Comparison of ENCODE assay signal across 19 cellular contexts in the genomic region with DNA sequence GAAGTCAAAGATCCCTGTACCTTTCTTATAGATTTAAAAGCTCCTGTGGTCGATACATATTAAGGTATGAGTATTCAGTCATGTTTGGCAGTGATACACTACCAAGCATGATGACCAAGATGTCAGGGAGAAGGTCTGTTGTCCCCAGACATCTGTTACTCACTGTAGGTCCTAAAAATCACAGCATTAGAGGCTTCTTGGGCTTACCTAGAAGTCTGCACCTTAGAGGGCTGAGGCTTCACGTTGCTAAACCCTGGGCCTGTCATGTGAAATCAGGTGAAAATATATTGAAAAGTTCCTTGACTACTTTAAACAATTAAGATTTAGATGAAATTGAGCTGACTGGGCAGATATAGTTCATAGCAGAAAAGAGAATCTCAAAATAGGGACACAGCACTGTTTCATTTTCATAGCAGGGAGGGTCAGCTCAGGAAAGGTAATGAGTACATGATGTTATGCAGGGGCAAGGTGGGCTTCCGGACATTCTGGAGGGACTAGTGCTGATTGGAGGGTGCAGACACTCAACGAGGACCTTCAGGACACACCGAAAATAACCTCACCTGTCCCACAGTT.
DNase-seq lines count a peak whose midpoint lies in the region; ATAC-seq and TF ChIP-seq lines count a peak whose summit lies in the region.
"Had no signal": no experiment of that assay in that cellular context is flagged by ENCODE, and none has a peak within 500 bp of the region (broad histone marks: within the 10 kb centered on the region; RNA-seq: fewer than 3 reads in every experiment).

No MANE protein-coding gene starts in this region.

- no peak overlapping the region for H3K4me3 ChIP-seq in DND-41 (ENCODE audit: low read depth in 1 of 2, low read length in 2 of 2)
- H3K4me3 ChIP-seq in Panc1 (ENCODE audit: low read depth in 2 of 2, low read length in 2 of 2) = no peak overlapping the region
- H3K4me3 ChIP-seq: Peyer's patch, SK-N-MC had no signal

- no peak overlapping the region for H3K4me2 ChIP-seq in DND-41 (ENCODE audit: insufficient read depth, low read length)

- no peaks in the 10 kb centered on the region for H4K20me1 ChIP-seq in DND-41 (ENCODE audit: insufficient read depth, low read length)

- H3K27me3 ChIP-seq in DND-41 (ENCODE audit: insufficient read depth, low read length, poor library complexity) (no peaks in the 10 kb centered on the region), Panc1 (ENCODE audit: control insufficient read depth, insufficient read depth, low read length) (no peaks in the 10 kb centered on the region)
- H3K27me3 ChIP-seq: Peyer's patch had no signal

- H3K27ac ChIP-seq in DND-41 (ENCODE audit: low read length) (no peak overlapping the region), Panc1 (ENCODE audit: low read length) (peak overlapping the region; percentile 91)
- H3K27ac ChIP-seq: Peyer's patch, SK-N-MC had no signal

- no peaks in the 10 kb centered on the region for H3K36me3 ChIP-seq in DND-41 (ENCODE audit: insufficient read depth, low read length)
- H3K36me3 ChIP-seq in Panc1 (ENCODE audit: control insufficient read depth, insufficient read depth, low read length) = peaks cover 13% of the 10 kb centered on the region

- peaks cover 38% of the 10 kb centered on the region for H3K4me1 Mint-ChIP-seq in activated naive CD8-positive, alpha-beta T cell treated with anti-CD3 and anti-CD28 coated beads, Interleukin-2, amount 10 ng/mL, durations not matched to agents 7 days and 5 days
- H3K4me1 Mint-ChIP-seq in activated naive CD8-positive, alpha-beta T cell treated with anti-CD3 and anti-CD28 coated beads, Interleukin-2, amount 50 U/mL, for 24 hours = peaks cover 24% of the 10 kb centered on the region
- peaks cover 42% of the 10 kb centered on the region for H3K4me1 Mint-ChIP-seq in mesothelial cell of epicardium

- H3K27ac Mint-ChIP-seq in activated naive CD8-positive, alpha-beta T cell treated with anti-CD3 and anti-CD28 coated beads, Interleukin-2, amount 10 ng/mL, durations not matched to agents 7 days and 5 days = peak overlapping the region; percentile 70
- no peak overlapping the region for H3K27ac Mint-ChIP-seq in activated naive CD8-positive, alpha-beta T cell treated with anti-CD3 and anti-CD28 coated beads, Interleukin-2, amount 50 U/mL, for 24 hours
- peak overlapping the region; percentile 72 for H3K27ac Mint-ChIP-seq in mesothelial cell of epicardium

- in situ Hi-C loops in Panc1 (cut with HindIII; ENCODE audit: low pct_unique_long_range_greater_than_20kb, low sequenced_read_pairs) = no loop called here

- no peak for DNase-seq in activated naive CD8-positive, alpha-beta T cell treated with anti-CD3 and anti-CD28 coated beads, Interleukin-2, amount 10 ng/mL, durations not matched to agents 7 days and 5 days
- DNase-seq in activated naive CD8-positive, alpha-beta T cell treated with anti-CD3 and anti-CD28 coated beads, Interleukin-2, amount 50 U/mL, for 24 hours = no peak
- DNase-seq in DND-41 = no peak
- DNase-seq in Panc1 (ENCODE audit: low read depth, low spot score) = no peak
- DNase-seq in mesothelial cell of epicardium (ENCODE audit: low spot score in 2 of 2, unreplicated experiment in 2 of 2) = no peak
- no peak for DNase-seq in NCI-H748 (lab: John Stamatoyannopoulos, UW; ENCODE audit: unreplicated experiment)
- no peak for DNase-seq in Kasumi-1 (lab: John Stamatoyannopoulos, UW)
- DNase-seq: ACHN, Calu3, DMS79 treated with DMSO at 0.1 percent for 48 hours, KG1, MM.1S, NCI-H2029, NCI-H446 treated with DMSO at 0.1 percent for 48 hours, NCI-H526 treated with DMSO at 0.1 percent for 48 hours, Peyer's patch, SIG-M5 had no signal

- TF ChIP-seq CTCF in DND-41 (IDR thresholded peaks at IDR 0.05; ENCODE audit: borderline replicate concordance, extremely low read depth, low read length, poor library complexity, severe bottlenecking) (no peak), Panc1 (IDR thresholded peaks at IDR 0.05) (no peak), mesothelial cell of epicardium (IDR thresholded peaks at IDR 0.05; ENCODE audit: unreplicated experiment) (no peak)

- CTCF ChIA-PET in Panc1 (lab: Charles Lee) = no interaction called here

- intact Hi-C loops in Panc1 (cut with micrococcal nuclease; ENCODE audit: unreplicated experiment) = no loop called here

- no peaks in the 10 kb centered on the region for H3K27me3 Mint-ChIP-seq in activated naive CD8-positive, alpha-beta T cell treated with anti-CD3 and anti-CD28 coated beads, Interleukin-2, amount 10 ng/mL, durations not matched to agents 7 days and 5 days
- no peaks in the 10 kb centered on the region for H3K27me3 Mint-ChIP-seq in activated naive CD8-positive, alpha-beta T cell treated with anti-CD3 and anti-CD28 coated beads, Interleukin-2, amount 50 U/mL, for 24 hours
- H3K27me3 Mint-ChIP-seq in mesothelial cell of epicardium (ENCODE audit: low read depth) = no peaks in the 10 kb centered on the region

- BruUV-seq in Panc1 (replicated peaks; lab: Mats Ljungman, UMichigan) = no TSS peak

- H3K36me3 Mint-ChIP-seq in activated naive CD8-positive, alpha-beta T cell treated with anti-CD3 and anti-CD28 coated beads, Interleukin-2, amount 10 ng/mL, durations not matched to agents 7 days and 5 days = peaks cover 45% of the 10 kb centered on the region
- no peaks in the 10 kb centered on the region for H3K36me3 Mint-ChIP-seq in activated naive CD8-positive, alpha-beta T cell treated with anti-CD3 and anti-CD28 coated beads, Interleukin-2, amount 50 U/mL, for 24 hours (ENCODE audit: low read depth)
- H3K36me3 Mint-ChIP-seq in mesothelial cell of epicardium = peaks cover 19% of the 10 kb centered on the region

- H3K4me1 ChIP-seq in DND-41 (ENCODE audit: insufficient read depth, low read length) (peaks cover 11% of the 10 kb centered on the region; the same call in 1 of the 2 replicates), Panc1 (ENCODE audit: control insufficient read depth, insufficient read depth, low read length) (peaks cover 61% of the 10 kb centered on the region)

- peak overlapping the region; percentile 37 for H3K4me3 Mint-ChIP-seq in activated naive CD8-positive, alpha-beta T cell treated with anti-CD3 and anti-CD28 coated beads, Interleukin-2, amount 10 ng/mL, durations not matched to agents 7 days and 5 days
- no peak overlapping the region for H3K4me3 Mint-ChIP-seq in activated naive CD8-positive, alpha-beta T cell treated with anti-CD3 and anti-CD28 coated beads, Interleukin-2, amount 50 U/mL, for 24 hours
- H3K4me3 Mint-ChIP-seq in mesothelial cell of epicardium = no peak overlapping the region

- no peak overlapping the region for H3K9ac ChIP-seq in DND-41 (ENCODE audit: low read depth, low read length)

- H2AFZ ChIP-seq in DND-41 (ENCODE audit: low read depth, low read length) = peak overlapping the region; percentile 51

- H3K9me3 ChIP-seq in DND-41 (ENCODE audit: insufficient read depth, low read length, severe bottlenecking) = no peaks in the 10 kb centered on the region
- no peaks in the 10 kb centered on the region for H3K9me3 ChIP-seq in Panc1 (ENCODE audit: control insufficient read depth, insufficient read depth, low read depth, low read length)
- H3K9me3 ChIP-seq: Peyer's patch had no signal

- no peak for ATAC-seq in activated naive CD8-positive, alpha-beta T cell treated with anti-CD3 and anti-CD28 coated beads, Interleukin-2, amount 10 ng/mL, durations not matched to agents 7 days and 5 days (ENCODE audit: low read depth)
- ATAC-seq in activated naive CD8-positive, alpha-beta T cell treated with anti-CD3 and anti-CD28 coated beads, Interleukin-2, amount 50 U/mL, for 24 hours = no peak
- no peak for ATAC-seq in DND-41 (ENCODE audit: insufficient read depth, low read depth)
- no peak for ATAC-seq in Panc1
- ATAC-seq in HG02885 (IDR thresholded peaks at IDR 0.05; ENCODE audit: poor library complexity, unreplicated experiment) = no peak

- POLR2A ChIA-PET in activated naive CD8-positive, alpha-beta T cell treated with anti-CD3 and anti-CD28 coated beads, Interleukin-2, amount 10 ng/mL, durations not matched to agents 7 days and 5 days (lab: Charles Lee) = interaction anchor here (1.2 to 3.0 kb wide), 3 partner anchors 9 to 21 kb away, joined by 5 to 23 read pairs (median 5); no protein-coding TSS in a partner anchor
- POLR2A ChIA-PET in Panc1 (lab: Charles Lee) = no interaction called here

- no peaks in the 10 kb centered on the region for H3K79me2 ChIP-seq in DND-41 (ENCODE audit: insufficient read depth, low read length)

- peaks cover 5% of the 10 kb centered on the region for H3K9me3 Mint-ChIP-seq in activated naive CD8-positive, alpha-beta T cell treated with anti-CD3 and anti-CD28 coated beads, Interleukin-2, amount 10 ng/mL, durations not matched to agents 7 days and 5 days
- no peaks in the 10 kb centered on the region for H3K9me3 Mint-ChIP-seq in activated naive CD8-positive, alpha-beta T cell treated with anti-CD3 and anti-CD28 coated beads, Interleukin-2, amount 50 U/mL, for 24 hours
- H3K9me3 Mint-ChIP-seq in mesothelial cell of epicardium = peaks cover 1% of the 10 kb centered on the region
